Comparison of ENCODE assay signal across 22 cellular contexts in genomic region chr6:7827142-7827541, GRCh38.
DNase-seq lines count a peak whose midpoint lies in the region; ATAC-seq and TF ChIP-seq lines count a peak whose summit lies in the region.
"Had no signal": no experiment of that assay in that cellular context is flagged by ENCODE, and none has a peak within 500 bp of the region (broad histone marks: within the 10 kb centered on the region; RNA-seq: fewer than 3 reads in every experiment).

No MANE protein-coding gene starts in this region.

- no peak for TF ChIP-seq RAD21 in SK-N-SH (IDR thresholded peaks at IDR 0.05; ENCODE audit: low read length)

- ATAC-seq in SK-N-SH treated with all-trans-retinoic acid at 6 μM for 48 hours (no peak), HG02884 (IDR thresholded peaks at IDR 0.05; ENCODE audit: unreplicated experiment) (no peak)
- ATAC-seq: GM23338; naive thymus-derived CD4-positive, alpha-beta T cell had no signal

- H3K9me2 ChIP-seq in SK-N-SH = no peaks in the 10 kb centered on the region

- H3K4me1 ChIP-seq in SK-N-SH (ENCODE audit: control insufficient read depth in 1 of 2, insufficient read depth in 2 of 2, low read depth in 1 of 2, low read length in 1 of 2) (no peaks in the 10 kb centered on the region), skeletal muscle satellite cell (ENCODE audit: control insufficient read depth, insufficient read depth, low read length) (no peaks in the 10 kb centered on the region), breast epithelium (no peaks in the 10 kb centered on the region)
- H3K4me1 ChIP-seq: colonic mucosa, testis had no signal

- H3K27me3 ChIP-seq in SK-N-SH (ENCODE audit: insufficient read depth) = peaks cover 4% of the 10 kb centered on the region; the same call in 1 of the 2 replicates
- no peaks in the 10 kb centered on the region for H3K27me3 ChIP-seq in brain microvascular endothelial cell (replicated peaks)
- H3K27me3 ChIP-seq in skeletal muscle satellite cell (ENCODE audit: control insufficient read depth, insufficient read depth, low read length) = peaks cover 4% of the 10 kb centered on the region
- H3K27me3 ChIP-seq in breast epithelium = no peaks in the 10 kb centered on the region
- H3K27me3 ChIP-seq: colonic mucosa, testis had no signal

- no peak for TF ChIP-seq EP300 in SK-N-SH (IDR thresholded peaks at IDR 0.05; ENCODE audit: borderline replicate concordance in 1 of 2, low read depth in 1 of 2, low read length in 1 of 2)

- H4K20me1 ChIP-seq in SK-N-SH (ENCODE audit: insufficient read depth) = no peaks in the 10 kb centered on the region

- intact Hi-C loops in breast epithelium (cut with DNase I; ENCODE audit: low total_unique reads) = no loop called here

- CTCF ChIA-PET in SK-N-SH (lab: Yijun Ruan, JAX) = no interaction called here

- DNase-seq in SK-N-SH = no peak
- DNase-seq in brain microvascular endothelial cell = peak; percentile 25
- DNase-seq in hepatic stellate cell (ENCODE audit: low spot score) = peak; percentile 14
- DNase-seq in breast epithelium (ENCODE audit: low spot score in 2 of 2) = no peak
- DNase-seq in DMS79 treated with DMSO at 0.1 percent for 48 hours (lab: John Stamatoyannopoulos, UW) = no peak
- DNase-seq: activated CD4-positive, alpha-beta T cell treated with anti-CD3 and anti-CD28 coated beads, Interleukin-2, amount 50 U/mL, for 48 hours; activated naive CD4-positive, alpha-beta T cell treated with anti-CD3 and anti-CD28 coated beads for 36 hours; aorta; colonic mucosa; DMS153; mammary epithelial cell; naive thymus-derived CD4-positive, alpha-beta T cell; NCI-H2029 treated with DMSO at 0.1 percent for 48 hours; NK-92 treated with Interleukin-12 subunit alpha and Interleukin-12 subunit beta, amount 100 ng/mL, for 24 hours; testis had no signal

- H3K36me3 ChIP-seq in SK-N-SH (replicated peaks in 1 of 2; ENCODE audit: control insufficient read depth in 1 of 2, insufficient read depth in 2 of 2, low read length in 1 of 2) (no peaks in the 10 kb centered on the region), brain microvascular endothelial cell (replicated peaks) (no peaks in the 10 kb centered on the region), skeletal muscle satellite cell (ENCODE audit: insufficient read depth, low read length) (no peaks in the 10 kb centered on the region), breast epithelium (no peaks in the 10 kb centered on the region)
- H3K36me3 ChIP-seq: colonic mucosa had no signal

- peak overlapping the region; percentile 47 for H2AFZ ChIP-seq in SK-N-SH (ENCODE audit: low read depth)
- H2AFZ ChIP-seq: GM23338 had no signal

- H3F3A ChIP-seq in SK-N-SH (replicated peaks; ENCODE audit: insufficient read depth) = no peaks in the 10 kb centered on the region

- POLR2A ChIA-PET in SK-N-SH (lab: Yijun Ruan, JAX) = no interaction called here

- 21% methylated on average over 7 of the region's 7 CpGs for WGBS in SK-N-SH (ENCODE audit: low lambda C conversion rate)

- no peak overlapping the region for H3K4me3 ChIP-seq in SK-N-SH (ENCODE audit: low read depth in 2 of 2, low read length in 1 of 2)
- H3K4me3 ChIP-seq in brain microvascular endothelial cell (ENCODE audit: low read depth, low read length) = no peak overlapping the region
- no peak overlapping the region for H3K4me3 ChIP-seq in skeletal muscle satellite cell (ENCODE audit: low read length)
- no peak overlapping the region for H3K4me3 ChIP-seq in breast epithelium
- H3K4me3 ChIP-seq: colonic mucosa, GM23338, testis had no signal

- H3K4me2 ChIP-seq in SK-N-SH (peak overlapping the region; percentile 31), skeletal muscle satellite cell (ENCODE audit: low read length) (peak overlapping the region; percentile 4)
- H3K4me2 ChIP-seq: GM23338 had no signal

- H3K9me3 ChIP-seq in SK-N-SH (no peaks in the 10 kb centered on the region), skeletal muscle satellite cell (replicated peaks; ENCODE audit: low read length) (no peaks in the 10 kb centered on the region), breast epithelium (no peaks in the 10 kb centered on the region)
- H3K9me3 ChIP-seq: colonic mucosa, testis had no signal

- no peak for TF ChIP-seq POLR2A in breast epithelium (IDR thresholded peaks at IDR 0.05)

- H3K9ac ChIP-seq in SK-N-SH (no peak overlapping the region), skeletal muscle satellite cell (ENCODE audit: low read depth, low read length) (no peak overlapping the region)

- no peaks in the 10 kb centered on the region for H3K79me2 ChIP-seq in SK-N-SH (ENCODE audit: insufficient read depth)

- H3K27ac ChIP-seq in SK-N-SH (ENCODE audit: low read depth in 2 of 2, low read length in 1 of 2) (peak overlapping the region in 1 of 2 experiments; percentile 30; a peak in 1 of 4 replicates), brain microvascular endothelial cell (no peak overlapping the region), breast epithelium (peak overlapping the region in 1 of 2 donors; percentile 38)
- H3K27ac ChIP-seq: 22Rv1, colonic mucosa, HL-60, RWPE1, testis had no signal

- in situ Hi-C loops in brain microvascular endothelial cell (cut with HindIII; ENCODE audit: low pct_ligation_motif_present, low sequenced_read_pairs) = no loop called here

- no peak for TF ChIP-seq CTCF in SK-N-SH (IDR thresholded peaks at IDR 0.05)
- TF ChIP-seq CTCF in brain microvascular endothelial cell (IDR thresholded peaks at IDR 0.05; ENCODE audit: low read depth, low read length, missing control alignments) = no peak
- no peak for TF ChIP-seq CTCF in breast epithelium (IDR thresholded peaks at IDR 0.05)

TF ChIP-seq in SK-N-SH, 30 proteins besides CTCF, POLR2A, EP300 and RAD21 (continues in another document):
- TF ChIP-seq RCOR1 (IDR thresholded peaks at IDR 0.05; ENCODE audit: low read length) = no peak
- TF ChIP-seq FOSL2 (IDR thresholded peaks at IDR 0.05; ENCODE audit: borderline replicate concordance, low read depth) = no peak
- no peak for TF ChIP-seq FOXJ3 (CRISPR knock-in tag; IDR thresholded peaks at IDR 0.05)
- no peak for TF ChIP-seq TEAD4 (IDR thresholded peaks at IDR 0.05; ENCODE audit: borderline replicate concordance, insufficient read depth)
- no peak for TF ChIP-seq SIN3A (IDR thresholded peaks at IDR 0.05; ENCODE audit: borderline replicate concordance, low read depth, low read length)
- no peak for TF ChIP-seq FOXM1 (IDR thresholded peaks at IDR 0.05; ENCODE audit: low read depth)
- no peak for TF ChIP-seq EZH2phosphoT487 (IDR thresholded peaks at IDR 0.05; ENCODE audit: borderline replicate concordance, low read depth)
- no peak for TF ChIP-seq PBX3 (IDR thresholded peaks at IDR 0.05)
- no peak for TF ChIP-seq NFIC (IDR thresholded peaks at IDR 0.05; ENCODE audit: borderline replicate concordance)

TF ChIP-seq in SK-N-SH treated with all-trans-retinoic acid at 6 μM for 48 hours, 23 proteins besides CTCF, POLR2A, EP300 and RAD21:
- no peak for TF ChIP-seq GLIS3 (CRISPR knock-in tag; IDR thresholded peaks at IDR 0.05)
- TF ChIP-seq PPARA (CRISPR knock-in tag; IDR thresholded peaks at IDR 0.05; ENCODE audit: borderline replicate concordance) = no peak
- TF ChIP-seq ISL1 (CRISPR knock-in tag; IDR thresholded peaks at IDR 0.05) = no peak
- TF ChIP-seq BACH2 (CRISPR knock-in tag; IDR thresholded peaks at IDR 0.05; ENCODE audit: borderline replicate concordance) = no peak
- no peak for TF ChIP-seq CSRNP3 (CRISPR knock-in tag; IDR thresholded peaks at IDR 0.05)
- no peak for TF ChIP-seq SNAI2 (CRISPR knock-in tag; IDR thresholded peaks at IDR 0.05)
- no peak for TF ChIP-seq ZNF565 (CRISPR knock-in tag; conservative IDR thresholded peaks at IDR 0.05; ENCODE audit: low read depth)
- TF ChIP-seq ZFP30 (CRISPR knock-in tag; IDR thresholded peaks at IDR 0.05) = no peak
- TF ChIP-seq CSDC2 (CRISPR knock-in tag; IDR thresholded peaks at IDR 0.05) = no peak
- no peak for TF ChIP-seq OSR1 (CRISPR knock-in tag; IDR thresholded peaks at IDR 0.05)
- TF ChIP-seq TCF4 (CRISPR knock-in tag; IDR thresholded peaks at IDR 0.05; ENCODE audit: borderline replicate concordance) = no peak

Comparison
In these comparisons a context has a peak if more than half of its experiments do, and no peak if none do; other contexts are left out.
1. DNase-seq: peak in brain microvascular endothelial cell (single experiment) and hepatic stellate cell (single experiment); none in SK-N-SH (single experiment), breast epithelium (0 of 2) and DMS79 treated with DMSO at 0.1 percent for 48 hours (single experiment).